8 cellular contexts compared by ENCODE assay signal in the genomic region with DNA sequence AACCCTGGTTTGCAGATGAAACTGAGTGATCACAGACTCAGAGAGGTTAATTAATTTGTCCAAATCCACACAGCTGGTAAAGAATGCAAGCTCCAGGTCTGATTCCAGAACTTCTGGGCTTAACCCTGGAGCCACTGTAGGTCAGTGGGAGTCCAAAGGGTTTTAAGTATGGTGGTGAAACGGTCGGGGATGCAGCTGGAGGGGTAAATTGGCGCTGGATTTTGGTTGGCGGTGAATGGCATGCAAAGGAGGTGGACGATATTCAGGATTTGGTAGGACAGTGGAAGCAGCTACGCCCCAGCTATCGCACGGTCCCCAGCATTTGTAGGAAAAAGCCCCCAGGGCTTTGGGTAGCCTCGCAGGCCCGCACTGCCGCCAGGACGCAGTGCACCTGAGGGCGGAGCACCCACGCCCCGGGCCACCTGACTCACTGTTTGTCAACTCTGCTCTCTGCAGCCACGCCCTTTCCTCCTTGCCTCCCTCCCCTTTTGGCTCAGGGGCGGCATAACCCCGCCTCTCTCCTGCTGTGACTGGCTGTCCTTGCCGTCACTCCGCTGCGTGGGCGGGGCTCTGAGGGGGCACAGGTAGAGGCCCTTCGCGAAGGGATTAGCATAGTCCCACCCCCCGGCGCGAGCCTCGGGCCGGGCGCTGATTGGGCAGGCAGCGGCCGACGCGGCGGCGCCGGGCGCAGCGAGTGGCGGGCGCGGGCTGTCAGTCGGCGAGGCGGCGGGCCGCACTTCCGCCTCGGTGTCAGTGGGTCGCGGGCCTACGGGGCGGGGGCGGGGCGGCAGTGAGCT. TPM values are rescaled to one million over a fixed set of nuclear protein-coding genes. Genes with fewer than 3 reads are reported as not detected.
DNase-seq lines count a peak whose midpoint lies in the region; ATAC-seq and TF ChIP-seq lines count a peak whose summit lies in the region.

A gene (plus strand): TSS at position 750 of the 797 bp plus-strand sequence. CDS start 17,664 bp downstream, outside the sequence.

- peak within 1 kb of the TSS; percentile 86 to 96 for H3K4me3 ChIP-seq in ascending aorta
- H3K4me3 ChIP-seq in right cardiac atrium (ENCODE audit: low read length), result peak within 1 kb of the TSS; percentile 80
- H3K4me3 ChIP-seq in rectal smooth muscle tissue (ENCODE audit: low read length), result peak within 1 kb of the TSS; percentile 76
- peak within 1 kb of the TSS; percentile 90 to 93 for H3K4me3 ChIP-seq in aorta (ENCODE audit: low read length in 2 of 2)

- H3K4me1 ChIP-seq in ascending aorta, result peaks cover 2 to 7% of the 10 kb centered on the region in 2 donors
- H3K4me1 ChIP-seq in right cardiac atrium (ENCODE audit: control insufficient read depth, insufficient read depth, low read length), result peaks cover 6% of the 10 kb centered on the region
- H3K4me1 ChIP-seq in rectal smooth muscle tissue (ENCODE audit: control insufficient read depth, insufficient read depth, low read length), result peaks cover 6% of the 10 kb centered on the region
- H3K4me1 ChIP-seq in aorta (ENCODE audit: control insufficient read depth in 1 of 2, insufficient read depth in 2 of 2, low read length in 2 of 2), result no peaks in the 10 kb centered on the region

- no peaks in the 10 kb centered on the region for H3K9me3 ChIP-seq in ascending aorta
- H3K9me3 ChIP-seq in right cardiac atrium (ENCODE audit: control insufficient read depth, low read length), result no peaks in the 10 kb centered on the region
- peaks cover 2% of the 10 kb centered on the region for H3K9me3 ChIP-seq in aorta (ENCODE audit: control insufficient read depth, low read length)

- ATAC-seq in GM18502 (IDR thresholded peaks at IDR 0.05; ENCODE audit: poor library complexity, unreplicated experiment) (peak; percentile 98), HG02970 (IDR thresholded peaks at IDR 0.05; ENCODE audit: low FRiP score, unreplicated experiment) (peak; percentile 97), right cardiac atrium (peak; percentile 98 to 99), aorta (ENCODE audit: low FRiP score) (peak; percentile 100)

- H3K36me3 Mint-ChIP-seq in T-helper 2 cell treated with Interferon-gamma antibody and Interleukin-4, amounts not matched to agents 5 μg/mL and 100 μg/mL, for 36 hours (ENCODE audit: low read depth), result no peaks in the 10 kb centered on the region

- no peak for TF ChIP-seq CTCF in ascending aorta (IDR thresholded peaks at IDR 0.05)

- peaks cover 0 to 8% of the 10 kb centered on the region in 2 donors for H3K36me3 ChIP-seq in ascending aorta
- H3K36me3 ChIP-seq in rectal smooth muscle tissue (ENCODE audit: control insufficient read depth, insufficient read depth, low read length), result no peaks in the 10 kb centered on the region
- peaks cover 0 to 3% of the 10 kb centered on the region in 2 donors for H3K36me3 ChIP-seq in aorta (ENCODE audit: control insufficient read depth in 1 of 2, insufficient read depth in 2 of 2, low read length in 1 of 2)

- under 1% methylated on average over 55 of the region's 55 CpGs for WGBS in right cardiac atrium
- WGBS in aorta, 2 donors, result 2% methylated on average over 34 to 55 of the region's 55 CpGs

- intact Hi-C loops in ascending aorta (cut with DNase I), result loop anchor here (1.0 to 10.0 kb wide), 9 partner anchors 56 to 697 kb away; a partner anchor contains a TSS
- intact Hi-C loops in right cardiac atrium (cut with DNase I), result no loop called here
- intact Hi-C loops in aorta (cut with DNase I), result loop anchor here in 1 of 2 donors (2.0 kb wide), 2 partner anchors 55 to 93 kb away; a partner anchor contains a TSS

- H3K4me3 Mint-ChIP-seq in T-helper 2 cell treated with Interferon-gamma antibody and Interleukin-4, amounts not matched to agents 5 μg/mL and 100 μg/mL, for 36 hours, result peak within 1 kb of the TSS; percentile 81

- H3K4me1 Mint-ChIP-seq in T-helper 2 cell treated with Interferon-gamma antibody and Interleukin-4, amounts not matched to agents 5 μg/mL and 100 μg/mL, for 36 hours (ENCODE audit: low read depth), result peaks cover 20% of the 10 kb centered on the region

- no peaks in the 10 kb centered on the region for H3K9me3 Mint-ChIP-seq in T-helper 2 cell treated with Interferon-gamma antibody and Interleukin-4, amounts not matched to agents 5 μg/mL and 100 μg/mL, for 36 hours

- H3K27me3 ChIP-seq in ascending aorta (no peaks in the 10 kb centered on the region), right cardiac atrium (ENCODE audit: control insufficient read depth, insufficient read depth) (no peaks in the 10 kb centered on the region), rectal smooth muscle tissue (ENCODE audit: control insufficient read depth, insufficient read depth, low read length) (peaks cover 2% of the 10 kb centered on the region), aorta (ENCODE audit: control insufficient read depth in 1 of 2, insufficient read depth in 2 of 2, low read length in 1 of 2) (no peaks in the 10 kb centered on the region)

- H3K9ac ChIP-seq in rectal smooth muscle tissue (ENCODE audit: low read length), result peak within 1 kb of the TSS; percentile 25

- H3K27ac Mint-ChIP-seq in T-helper 2 cell treated with Interferon-gamma antibody and Interleukin-4, amounts not matched to agents 5 μg/mL and 100 μg/mL, for 36 hours, result peak within 1 kb of the TSS; percentile 81

- DNase-seq in NCI-H1930 (lab: John Stamatoyannopoulos, UW) (peak; percentile 99), ascending aorta (ENCODE audit: low spot score in 2 of 2) (peak; percentile 97 to 99), right cardiac atrium (peak; percentile 98 to 100 (median 99)), aorta (peak; percentile 99)
- peak; percentile 100 for DNase-seq in T-helper 2 cell treated with Interferon-gamma antibody and Interleukin-4, amounts not matched to agents 5 μg/mL and 100 μg/mL, for 36 hours (ENCODE audit: low spot score)

- H3K27ac ChIP-seq in ascending aorta, result peak within 1 kb of the TSS; percentile 88 to 95
- peak within 1 kb of the TSS; percentile 81 for H3K27ac ChIP-seq in right cardiac atrium (ENCODE audit: low read length)
- H3K27ac ChIP-seq in rectal smooth muscle tissue (ENCODE audit: low read depth, low read length), result peak within 1 kb of the TSS; percentile 33
- peak within 1 kb of the TSS; percentile 20 to 79 for H3K27ac ChIP-seq in aorta (ENCODE audit: low read depth in 1 of 2, low read length in 2 of 2)

- H3K27me3 Mint-ChIP-seq in T-helper 2 cell treated with Interferon-gamma antibody and Interleukin-4, amounts not matched to agents 5 μg/mL and 100 μg/mL, for 36 hours (ENCODE audit: low read depth), result no peaks in the 10 kb centered on the region

RNA-seq across cellular contexts. Expression of the gene that starts here (rescaled TPM):
- total RNA-seq in ascending aorta (25.0 TPM), right cardiac atrium (10 to 100 TPM; 44.1 to 61.6 (median 44.7) TPM), aorta (10 to 100 TPM; 58.0 to 71.3 TPM)
- polyA plus RNA-seq in right cardiac atrium (20.0 TPM), aorta (10 to 100 TPM; 16.2 to 27.8 TPM)

Comparison
In these comparisons a context has a peak if more than half of its experiments do, and no peak if none do; other contexts are left out.
1. Peak in every context shown above with its lines: DNase-seq, ATAC-seq, H3K4me3 ChIP-seq and H3K27ac ChIP-seq.
2. H3K27ac ChIP-seq: peak in every context shown above with its lines; median percentile 92 in ascending aorta; 81 in right cardiac atrium; 50 in aorta; 33 in rectal smooth muscle tissue.